8 cellular contexts compared by ENCODE assay signal in genomic region chr7:139936760-139937310, GRCh38.
DNase-seq lines count a peak whose midpoint lies in the region; ATAC-seq and TF ChIP-seq lines count a peak whose summit lies in the region.

No MANE protein-coding gene starts in this region.

- peak overlapping the region in 1 of 11 experiments; percentile 5; a peak in 1 of 22 replicates for H3K9ac ChIP-seq in BLaER1 treated with 17β-estradiol and CSF1 and Interleukin-3, amounts not matched to agents 10 nM and 100 nM

- peak overlapping the region in 10 of 11 experiments; percentile 8 to 87 (median 76); a peak in 17 of 22 replicates for H3K4me2 ChIP-seq in BLaER1 treated with 17β-estradiol and CSF1 and Interleukin-3, amounts not matched to agents 10 nM and 100 nM

- TF ChIP-seq CTCF in astrocyte of the spinal cord (IDR thresholded peaks at IDR 0.05; ENCODE audit: low read depth, low read length) (no peak), mucosa of descending colon (IDR thresholded peaks at IDR 0.05) (no peak)

- peaks cover 34 to 59% (median 47%) of the 10 kb centered on the region in 10 experiments for H3K4me1 ChIP-seq in BLaER1 treated with 17β-estradiol and CSF1 and Interleukin-3, amounts not matched to agents 10 nM and 100 nM
- no peaks in the 10 kb centered on the region for H3K4me1 ChIP-seq in mucosa of descending colon (ENCODE audit: low read depth)

- no peaks in the 10 kb centered on the region for H3K27me3 ChIP-seq in BLaER1 treated with 17β-estradiol and CSF1 and Interleukin-3, amounts not matched to agents 10 nM and 100 nM

- peaks cover 0 to 62% (median 0%) of the 10 kb centered on the region in 11 experiments; a peak in 7 of 22 replicates for H3K36me3 ChIP-seq in BLaER1 treated with 17β-estradiol and CSF1 and Interleukin-3, amounts not matched to agents 10 nM and 100 nM
- H3K36me3 ChIP-seq in mucosa of descending colon (ENCODE audit: low read depth) = no peaks in the 10 kb centered on the region

- in situ Hi-C loops in astrocyte of the spinal cord (cut with HindIII; ENCODE audit: low sequenced_read_pairs) = no loop called here

- H3K9me3 ChIP-seq in BLaER1 treated with 17β-estradiol and CSF1 and Interleukin-3, amounts not matched to agents 10 nM and 100 nM (replicated peaks in 1 of 11) = no peaks in the 10 kb centered on the region
- no peaks in the 10 kb centered on the region for H3K9me3 ChIP-seq in mucosa of descending colon

- H3K4me3 ChIP-seq in BLaER1 treated with 17β-estradiol and CSF1 and Interleukin-3, amounts not matched to agents 10 nM and 100 nM = no peak overlapping the region
- H3K4me3 ChIP-seq in astrocyte of the spinal cord (ENCODE audit: low read depth, low read length) (no peak overlapping the region), mucosa of descending colon (no peak overlapping the region)

- DNase-seq in M059J (ENCODE audit: low read depth) (peak; percentile 72), astrocyte of the spinal cord (ENCODE audit: low read depth, low spot score) (peak; percentile 74), mucosa of descending colon (no peak), caudate nucleus (lab: John Stamatoyannopoulos, UW) (no peak)
- no peak for DNase-seq in stimulated activated CD4-positive, alpha-beta T cell treated with anti-CD3 and anti-CD28 coated beads, Interleukin-1b, Interleukin-23, amount 100 ng/mL, for 48 hours
- DNase-seq in stimulated activated naive CD4-positive, alpha-beta T cell treated with Interleukin-2 at 50 U/mL for 16 hours (lab: John Stamatoyannopoulos, UW) = no peak

- ATAC-seq in mucosa of descending colon (peak; percentile 50), GM18502 (IDR thresholded peaks at IDR 0.05; ENCODE audit: poor library complexity, unreplicated experiment) (no peak)

- peak overlapping the region in 4 of 11 experiments; percentile 27 to 41 (median 36); a peak in 4 of 22 replicates for H3K27ac ChIP-seq in BLaER1 treated with 17β-estradiol and CSF1 and Interleukin-3, amounts not matched to agents 10 nM and 100 nM
- H3K27ac ChIP-seq in caudate nucleus (ENCODE audit: low read depth, low read length) = no peak overlapping the region

- intact Hi-C loops in mucosa of descending colon (cut with DNase I, micrococcal nuclease) = no loop called here

- no peaks in the 10 kb centered on the region; a peak in 1 of 22 replicates for H4K20me1 ChIP-seq in BLaER1 treated with 17β-estradiol and CSF1 and Interleukin-3, amounts not matched to agents 10 nM and 100 nM

Comparison
In these comparisons a context has a peak if more than half of its experiments do, and no peak if none do; other contexts are left out.
1. DNase-seq: peak in M059J (single experiment) and astrocyte of the spinal cord (single experiment); none in mucosa of descending colon (0 of 3), caudate nucleus (0 of 61), stimulated activated CD4-positive, alpha-beta T cell treated with anti-CD3 and anti-CD28 coated beads, Interleukin-1b, Interleukin-23, amount 100 ng/mL, for 48 hours (single experiment) and stimulated activated naive CD4-positive, alpha-beta T cell treated with Interleukin-2 at 50 U/mL for 16 hours (single experiment).